Comparison of ENCODE assay signal across 8 cellular contexts in genomic region chrX:148722966-148723365, GRCh38.
"Had no signal": no experiment of that assay in that cellular context is flagged by ENCODE, and none has a peak within 500 bp of the region (broad histone marks: within the 10 kb centered on the region; RNA-seq: fewer than 3 reads in every experiment).

No MANE protein-coding gene starts in this region.

- ATAC-seq: HCT116, HepG2 had no signal

- H3K36me3 ChIP-seq: HAP-1 had no signal

- H3K4me3 ChIP-seq: GM23248, HAP-1 had no signal

- H3K4me1 ChIP-seq: HAP-1 had no signal

- DNase-seq: GM23248, GOT3, H7, HFFc6 had no signal

- H3K27ac ChIP-seq: GM23248, HL-60 had no signal

- H3K9me3 ChIP-seq: HAP-1 had no signal
